Comparison of ENCODE assay signal across 13 cellular contexts in genomic region chr4:174590336-174590735, GRCh38.
DNase-seq lines count a peak whose midpoint lies in the region; ATAC-seq and TF ChIP-seq lines count a peak whose summit lies in the region.
"Had no signal": no experiment of that assay in that cellular context is flagged by ENCODE, and none has a peak within 500 bp of the region (broad histone marks: within the 10 kb centered on the region; RNA-seq: fewer than 3 reads in every experiment).

No MANE protein-coding gene starts in this region.

- ATAC-seq in activated CD8-positive, alpha-beta T cell treated with anti-CD3 and anti-CD28 coated beads, Interleukin-2, amount 10 ng/mL, durations not matched to agents 7 days and 5 days, result no peak
- ATAC-seq: CD8-positive, alpha-beta T cell had no signal

- peaks cover 3% of the 10 kb centered on the region for H3K9me3 Mint-ChIP-seq in activated CD8-positive, alpha-beta T cell treated with anti-CD3 and anti-CD28 coated beads, Interleukin-2, amount 10 ng/mL, durations not matched to agents 7 days and 5 days (ENCODE audit: insufficient read depth)

- peaks cover 2% of the 10 kb centered on the region for H3K27me3 Mint-ChIP-seq in activated CD8-positive, alpha-beta T cell treated with anti-CD3 and anti-CD28 coated beads, Interleukin-2, amount 10 ng/mL, durations not matched to agents 7 days and 5 days (ENCODE audit: low read depth)

- H3K36me3 ChIP-seq in neutrophil (no peaks in the 10 kb centered on the region), ascending aorta (no peaks in the 10 kb centered on the region)
- H3K36me3 ChIP-seq: HAP-1 had no signal

- no peak for DNase-seq in HL-60 (ENCODE audit: low read depth in 1 of 2, low spot score in 1 of 2)
- DNase-seq in epidermal melanocyte (ENCODE audit: insufficient read length, low spot score), result peak; percentile 49
- DNase-seq in HCEC 1CT, result no peak
- DNase-seq in activated CD8-positive, alpha-beta T cell treated with anti-CD3 and anti-CD28 coated beads, Interleukin-2, amount 10 ng/mL, durations not matched to agents 7 days and 5 days, result no peak
- DNase-seq in ascending aorta (ENCODE audit: low spot score in 2 of 2), result no peak
- DNase-seq: C1 segment of cervical spinal cord; Caco-2; CD8-positive, alpha-beta T cell; DMS153; DND-41; GOT3 had no signal

- H3K27me3 ChIP-seq in HL-60 (ENCODE audit: insufficient read depth, poor library complexity, severe bottlenecking) (no peaks in the 10 kb centered on the region), neutrophil (no peaks in the 10 kb centered on the region), ascending aorta (no peaks in the 10 kb centered on the region)

- CTCF ChIA-PET in activated CD8-positive, alpha-beta T cell treated with anti-CD3 and anti-CD28 coated beads, Interleukin-2, amount 10 ng/mL, durations not matched to agents 7 days and 5 days (lab: Charles Lee), result interaction anchor here (1.1 kb wide), 1 partner anchor 12 kb away, joined by 3 read pairs; no protein-coding TSS in a partner anchor

- TF ChIP-seq CTCF in HL-60 (IDR thresholded peaks at IDR 0.05; ENCODE audit: insufficient read depth, low read length) (no peak), neutrophil (IDR thresholded peaks at IDR 0.05) (no peak), ascending aorta (IDR thresholded peaks at IDR 0.05) (no peak)

- H3K4me3 Mint-ChIP-seq in activated CD8-positive, alpha-beta T cell treated with anti-CD3 and anti-CD28 coated beads, Interleukin-2, amount 10 ng/mL, durations not matched to agents 7 days and 5 days, result no peak overlapping the region
- H3K4me3 Mint-ChIP-seq: CD8-positive, alpha-beta T cell had no signal

- H3K27ac ChIP-seq in HL-60 (replicated peaks) (peak overlapping the region; percentile 55), neutrophil (peak overlapping the region; percentile 71), ascending aorta (no peak overlapping the region)

- POLR2A ChIA-PET in activated CD8-positive, alpha-beta T cell treated with anti-CD3 and anti-CD28 coated beads, Interleukin-2, amount 10 ng/mL, durations not matched to agents 7 days and 5 days (lab: Charles Lee), result interaction anchor here (1.5 kb wide), 1 partner anchor 68 kb away, joined by 4 read pairs; the partner anchor contains the start of gene HPGD

- intact Hi-C loops in ascending aorta (cut with DNase I), result no loop called here

- H3K4me1 ChIP-seq in neutrophil (ENCODE audit: control insufficient read depth in 1 of 2, insufficient read depth in 1 of 2, low read depth in 1 of 2, low read length in 1 of 2) (peaks cover 34 to 40% of the 10 kb centered on the region in 2 experiments), ascending aorta (no peaks in the 10 kb centered on the region)
- H3K4me1 ChIP-seq: Caco-2 had no signal

- H3K4me3 ChIP-seq in HL-60 (replicated peaks; ENCODE audit: insufficient read depth, low read length), result no peak overlapping the region
- no peak overlapping the region for H3K4me3 ChIP-seq in neutrophil (ENCODE audit: low read depth in 1 of 2, low read length in 1 of 2)
- H3K4me3 ChIP-seq in ascending aorta, result no peak overlapping the region
- H3K4me3 ChIP-seq: HAP-1 had no signal

- H3K9me3 ChIP-seq in neutrophil (no peaks in the 10 kb centered on the region), ascending aorta (no peaks in the 10 kb centered on the region)
- H3K9me3 ChIP-seq: HAP-1 had no signal

- H3K4me1 Mint-ChIP-seq in activated CD8-positive, alpha-beta T cell treated with anti-CD3 and anti-CD28 coated beads, Interleukin-2, amount 10 ng/mL, durations not matched to agents 7 days and 5 days (ENCODE audit: low read depth), result peaks cover 18% of the 10 kb centered on the region

- H3K27ac Mint-ChIP-seq in activated CD8-positive, alpha-beta T cell treated with anti-CD3 and anti-CD28 coated beads, Interleukin-2, amount 10 ng/mL, durations not matched to agents 7 days and 5 days, result no peak overlapping the region

- H3K36me3 Mint-ChIP-seq in activated CD8-positive, alpha-beta T cell treated with anti-CD3 and anti-CD28 coated beads, Interleukin-2, amount 10 ng/mL, durations not matched to agents 7 days and 5 days (ENCODE audit: low read depth), result peaks cover 2% of the 10 kb centered on the region
- H3K36me3 Mint-ChIP-seq: CD8-positive, alpha-beta T cell had no signal

Comparison
In these comparisons a context has a peak if more than half of its experiments do, and no peak if none do; other contexts are left out.
1. H3K27ac ChIP-seq: peak in HL-60 (single experiment) and neutrophil (single experiment); none in ascending aorta (0 of 2).